In the genomic region with DNA sequence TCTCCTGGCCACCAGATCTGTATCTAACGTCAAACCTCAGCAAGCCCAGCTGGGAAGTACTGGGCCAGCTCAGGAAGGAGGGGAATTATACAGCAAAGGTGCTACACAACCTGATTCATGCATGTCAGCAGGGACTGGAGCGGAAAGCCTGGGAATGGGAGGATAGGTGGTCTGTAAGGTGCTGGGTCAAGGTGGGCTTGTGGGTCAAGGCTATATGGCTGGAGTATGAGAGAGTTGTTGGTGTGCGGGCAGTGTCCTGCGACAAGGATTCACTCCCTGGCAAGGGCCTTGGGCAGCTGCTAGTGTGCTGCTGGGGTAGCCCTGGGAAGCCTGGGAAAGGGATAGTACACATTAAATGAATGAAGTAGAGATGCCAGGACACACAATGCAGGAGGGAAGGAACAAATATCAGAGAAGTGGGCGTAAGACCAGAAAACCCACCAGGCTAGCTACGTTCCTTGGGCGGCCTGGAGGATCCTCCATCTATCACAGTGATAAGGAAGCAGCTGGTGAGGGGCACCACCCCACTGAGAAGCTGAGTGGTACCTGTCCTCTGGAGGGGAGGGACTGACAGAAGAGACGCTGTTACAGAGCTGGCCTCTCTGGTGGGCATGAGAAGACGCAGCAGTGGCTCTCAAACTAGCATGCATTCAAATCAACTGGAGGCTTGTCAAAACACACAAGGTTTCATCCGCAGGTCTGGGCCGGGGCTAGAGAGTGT, we compare ENCODE assay signal across 26 cellular contexts.
"Had no signal": no experiment of that assay in that cellular context is flagged by ENCODE, and none has a peak within 500 bp of the region (broad histone marks: within the 10 kb centered on the region; RNA-seq: fewer than 3 reads in every experiment).

No MANE protein-coding gene starts in this region.

- H3K9me3 Mint-ChIP-seq: activated CD4-positive, alpha-beta memory T cell treated with anti-CD3 and anti-CD28 coated beads, Interleukin-2, amount 10 ng/mL, durations not matched to agents 7 days and 5 days; activated CD4-positive, alpha-beta T cell treated with anti-CD3 and anti-CD28 coated beads, Interleukin-2, amount 10 ng/mL, durations not matched to agents 24 days and 14 days; central memory CD8-positive, alpha-beta T cell; neural crest cell; stimulated activated naive CD8-positive, alpha-beta T cell treated with anti-CD3 and anti-CD28 coated beads, Interleukin-15, amount 100 ng/mL, for 72 hours; T-helper 1 cell treated with Interleukin-12 subunit alpha and Interleukin-12 subunit beta and Interleukin-4 antibody, amounts not matched to agents 30 μg/mL and 1 μg/mL, for 36 hours had no signal

- H3K4me1 Mint-ChIP-seq: activated CD4-positive, alpha-beta T cell treated with anti-CD3 and anti-CD28 coated beads, Interleukin-2, amount 10 ng/mL, durations not matched to agents 24 days and 14 days; central memory CD8-positive, alpha-beta T cell; neural crest cell had no signal

- H3K27me3 ChIP-seq: thyroid gland, vagina had no signal

- H3K27ac ChIP-seq: foreskin keratinocyte, parathyroid adenoma, spleen, thyroid gland, upper lobe of left lung, vagina, VCaP had no signal

- H3K4me3 Mint-ChIP-seq: activated CD4-positive, alpha-beta memory T cell treated with anti-CD3 and anti-CD28 coated beads, Interleukin-2, amount 10 ng/mL, durations not matched to agents 7 days and 5 days; activated CD4-positive, alpha-beta T cell treated with anti-CD3 and anti-CD28 coated beads, Interleukin-2, amount 10 ng/mL, durations not matched to agents 24 days and 14 days; activated naive CD8-positive, alpha-beta T cell; central memory CD8-positive, alpha-beta T cell; neural crest cell; stimulated activated naive CD8-positive, alpha-beta T cell treated with anti-CD3 and anti-CD28 coated beads, Interleukin-15, amount 100 ng/mL, for 72 hours; T-helper 1 cell treated with Interleukin-12 subunit alpha and Interleukin-12 subunit beta and Interleukin-4 antibody, amounts not matched to agents 30 μg/mL and 1 μg/mL, for 36 hours had no signal

- H3K36me3 Mint-ChIP-seq: activated naive CD8-positive, alpha-beta T cell; naive thymus-derived CD4-positive, alpha-beta T cell had no signal

- DNase-seq: activated CD4-positive, alpha-beta memory T cell treated with anti-CD3 and anti-CD28 coated beads, Interleukin-2, amount 10 ng/mL, durations not matched to agents 7 days and 5 days; activated CD4-positive, alpha-beta T cell treated with anti-CD3 and anti-CD28 coated beads, Interleukin-2, amount 10 ng/mL, durations not matched to agents 24 days and 14 days; activated effector memory CD4-positive, alpha-beta T cell treated with Interleukin-2 at 50 U/mL for 16 hours; activated naive CD4-positive, alpha-beta T cell treated with Interleukin-2 at 50 U/mL for 16 hours; anterior cingulate cortex; cortex of kidney; midbrain; naive thymus-derived CD4-positive, alpha-beta T cell; occipital lobe; right cardiac atrium; SK-N-SH; spleen; stimulated activated naive CD8-positive, alpha-beta T cell treated with anti-CD3 and anti-CD28 coated beads, Interleukin-15, amount 100 ng/mL, for 72 hours; SW 1271; T-helper 9 cell; thyroid gland; upper lobe of left lung had no signal

- H3K27ac Mint-ChIP-seq: activated CD4-positive, alpha-beta memory T cell treated with anti-CD3 and anti-CD28 coated beads, Interleukin-2, amount 10 ng/mL, durations not matched to agents 7 days and 5 days; activated CD4-positive, alpha-beta T cell treated with anti-CD3 and anti-CD28 coated beads, Interleukin-2, amount 10 ng/mL, durations not matched to agents 24 days and 14 days; activated naive CD8-positive, alpha-beta T cell; naive thymus-derived CD4-positive, alpha-beta T cell; T-helper 1 cell treated with Interleukin-12 subunit alpha and Interleukin-12 subunit beta and Interleukin-4 antibody, amounts not matched to agents 30 μg/mL and 1 μg/mL, for 36 hours had no signal

- H3K36me3 ChIP-seq: spleen, thyroid gland, upper lobe of left lung, vagina had no signal

- H3K4me2 ChIP-seq: SK-N-SH had no signal

- H3K9me3 ChIP-seq: SK-N-SH, spleen, thyroid gland, upper lobe of left lung, vagina had no signal

- H3K4me3 ChIP-seq: spleen, thyroid gland, upper lobe of left lung, vagina had no signal

- ATAC-seq: activated CD4-positive, CD25-positive, alpha-beta regulatory T cell treated with anti-CD3 and anti-CD28 coated beads, Interleukin-2, amount 50 U/mL, for 24 hours; naive thymus-derived CD4-positive, alpha-beta T cell; right cardiac atrium; stimulated activated naive CD8-positive, alpha-beta T cell treated with anti-CD3 and anti-CD28 coated beads, Interleukin-15, amount 100 ng/mL, for 72 hours had no signal

- H3K9ac ChIP-seq: parathyroid adenoma, SK-N-SH had no signal

- H3K4me1 ChIP-seq: foreskin keratinocyte, parathyroid adenoma had no signal

- H2AFZ ChIP-seq: parathyroid adenoma had no signal
